Comparison of ENCODE assay signal across 1 cellular context in genomic region chr11:78190871-78191538, GRCh38.
A peak's percentile ranks its signal among the peaks of the same experiment; 100 is the strongest.
TF ChIP-seq lines count a peak whose summit lies in the region.

No MANE protein-coding gene starts in this region.

TF ChIP-seq in HepG2, 621 proteins besides CTCF, POLR2A, EP300 and RAD21 (continued from another document and continues in another):
- TF ChIP-seq CEBPZ (IDR thresholded peaks at IDR 0.05; ENCODE audit: low read length) = no peak
- TF ChIP-seq HDAC6 (IDR thresholded peaks at IDR 0.05; ENCODE audit: low read depth, low read length) = no peak
- TF ChIP-seq POGZ (CRISPR knock-in tag; IDR thresholded peaks at IDR 0.05) = 0 out of 2 replicates have a peak, but pooled peaks have one; percentile 23
- no peak for TF ChIP-seq STAG1 (CRISPR knock-in tag; IDR thresholded peaks at IDR 0.05)
- no peak for TF ChIP-seq ZNF605 (CRISPR knock-in tag; IDR thresholded peaks at IDR 0.05)
- TF ChIP-seq GFI1 (CRISPR knock-in tag; IDR thresholded peaks at IDR 0.05; ENCODE audit: borderline replicate concordance) = no peak
- 0 out of 2 replicates have a peak, but pooled peaks have one; percentile 53 for TF ChIP-seq ZNF44 (CRISPR knock-in tag; IDR thresholded peaks at IDR 0.05)
- TF ChIP-seq ZNF337 (CRISPR knock-in tag; IDR thresholded peaks at IDR 0.05; ENCODE audit: borderline replicate concordance, low read depth) = no peak
- TF ChIP-seq FOXP4 (CRISPR knock-in tag; IDR thresholded peaks at IDR 0.05) = peak; percentile 31; the same call in 1 of the 2 replicates
- no peak for TF ChIP-seq ZSCAN20 (CRISPR knock-in tag; IDR thresholded peaks at IDR 0.05; ENCODE audit: borderline replicate concordance)
- TF ChIP-seq HHEX (CRISPR knock-in tag; IDR thresholded peaks at IDR 0.05) = no peak
- TF ChIP-seq ZNF18 (CRISPR knock-in tag; IDR thresholded peaks at IDR 0.05; ENCODE audit: insufficient replicate concordance) = no peak
- no peak for TF ChIP-seq ZNF710 (CRISPR knock-in tag; IDR thresholded peaks at IDR 0.05; ENCODE audit: borderline replicate concordance)
- TF ChIP-seq MTF2 (CRISPR knock-in tag; IDR thresholded peaks at IDR 0.05; ENCODE audit: borderline replicate concordance) = no peak
- no peak for TF ChIP-seq ASH2L (IDR thresholded peaks at IDR 0.05; ENCODE audit: insufficient read length, low read depth, low read length)
- no peak for TF ChIP-seq HMGXB4 (CRISPR knock-in tag; IDR thresholded peaks at IDR 0.05; ENCODE audit: borderline replicate concordance in 1 of 2, low read depth in 1 of 2)
- TF ChIP-seq HMG20A (CRISPR knock-in tag; IDR thresholded peaks at IDR 0.05; ENCODE audit: borderline replicate concordance) = no peak
- TF ChIP-seq TBL1XR1 (IDR thresholded peaks at IDR 0.05; ENCODE audit: borderline replicate concordance, low read length, partially characterized antibody) = no peak
- TF ChIP-seq MLX (CRISPR knock-in tag; IDR thresholded peaks at IDR 0.05) = no peak
- TF ChIP-seq ZNF580 (CRISPR knock-in tag; IDR thresholded peaks at IDR 0.05; ENCODE audit: borderline replicate concordance, low read depth) = no peak
- peak; percentile 46 for TF ChIP-seq SALL1 (CRISPR knock-in tag; IDR thresholded peaks at IDR 0.05)
- TF ChIP-seq TFDP2 (CRISPR knock-in tag; IDR thresholded peaks at IDR 0.05) = no peak
- no peak for TF ChIP-seq ZNF407 (CRISPR knock-in tag; IDR thresholded peaks at IDR 0.05; ENCODE audit: not compliant biosample characterization)
- TF ChIP-seq ELK4 (CRISPR knock-in tag; IDR thresholded peaks at IDR 0.05; ENCODE audit: borderline replicate concordance) = no peak
- TF ChIP-seq CREBL2 (CRISPR knock-in tag; IDR thresholded peaks at IDR 0.05; ENCODE audit: borderline replicate concordance) = no peak
